In the genomic region with DNA sequence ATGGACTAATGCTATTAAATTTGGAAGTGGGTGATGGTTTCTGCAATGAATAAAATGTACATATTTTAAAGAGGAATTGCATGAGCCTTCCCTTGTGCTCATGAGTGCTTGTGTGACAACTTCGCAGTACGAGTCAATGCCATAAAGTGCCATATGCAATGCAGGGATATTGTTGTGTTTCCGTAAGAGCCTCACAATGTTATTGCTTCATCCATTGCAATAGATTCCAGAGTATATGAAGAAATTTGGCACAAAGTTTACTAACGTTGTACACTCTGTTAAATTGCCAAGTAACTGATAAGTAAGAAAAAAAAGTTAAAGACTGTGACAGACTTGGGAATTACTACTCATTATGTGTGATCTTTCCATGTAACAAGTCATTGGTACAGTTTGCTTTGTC, we compare ENCODE assay signal across 2 cellular contexts.
TF ChIP-seq lines count a peak whose summit lies in the region.

No MANE protein-coding gene starts in this region.

TF ChIP-seq in K562, 482 proteins besides CTCF, POLR2A, EP300 and RAD21:
- TF ChIP-seq NR4A1 (CRISPR knock-in tag; IDR thresholded peaks at IDR 0.05) (no peak), NR4A1 (tag; IDR thresholded peaks at IDR 0.05) (no peak), CEBPG (CRISPR knock-in tag; IDR thresholded peaks at IDR 0.05) (no peak), CEBPG (tag; conservative IDR thresholded peaks at IDR 0.05 in 1 of 2, IDR thresholded peaks at IDR 0.05 in 1 of 2) (peak in 1 of 2 experiments; percentile 58; a peak in 1 of 4 replicates), ESRRA (IDR thresholded peaks at IDR 0.05; ENCODE audit: borderline replicate concordance, low read depth) (no peak), CEBPB (tag; IDR thresholded peaks at IDR 0.05) (peak; percentile 42; the same call in 1 of the 2 replicates), ZNF121 (CRISPR knock-in tag; conservative IDR thresholded peaks at IDR 0.05) (no peak), GATA2 (CRISPR knock-in tag; IDR thresholded peaks at IDR 0.05) (no peak), SMAD4 (CRISPR knock-in tag; conservative IDR thresholded peaks at IDR 0.05) (no peak)

TF ChIP-seq in WTC11, 78 proteins besides CTCF, POLR2A, EP300 and RAD21:
- TF ChIP-seq FOXP1 (CRISPR knock-in tag; IDR thresholded peaks at IDR 0.05; ENCODE audit: borderline replicate concordance): no peak
- TF ChIP-seq MYBL2 (CRISPR knock-in tag; IDR thresholded peaks at IDR 0.05): no peak
- no peak for TF ChIP-seq RELA (CRISPR knock-in tag; IDR thresholded peaks at IDR 0.05; ENCODE audit: borderline replicate concordance)
- TF ChIP-seq, protein P1, sequence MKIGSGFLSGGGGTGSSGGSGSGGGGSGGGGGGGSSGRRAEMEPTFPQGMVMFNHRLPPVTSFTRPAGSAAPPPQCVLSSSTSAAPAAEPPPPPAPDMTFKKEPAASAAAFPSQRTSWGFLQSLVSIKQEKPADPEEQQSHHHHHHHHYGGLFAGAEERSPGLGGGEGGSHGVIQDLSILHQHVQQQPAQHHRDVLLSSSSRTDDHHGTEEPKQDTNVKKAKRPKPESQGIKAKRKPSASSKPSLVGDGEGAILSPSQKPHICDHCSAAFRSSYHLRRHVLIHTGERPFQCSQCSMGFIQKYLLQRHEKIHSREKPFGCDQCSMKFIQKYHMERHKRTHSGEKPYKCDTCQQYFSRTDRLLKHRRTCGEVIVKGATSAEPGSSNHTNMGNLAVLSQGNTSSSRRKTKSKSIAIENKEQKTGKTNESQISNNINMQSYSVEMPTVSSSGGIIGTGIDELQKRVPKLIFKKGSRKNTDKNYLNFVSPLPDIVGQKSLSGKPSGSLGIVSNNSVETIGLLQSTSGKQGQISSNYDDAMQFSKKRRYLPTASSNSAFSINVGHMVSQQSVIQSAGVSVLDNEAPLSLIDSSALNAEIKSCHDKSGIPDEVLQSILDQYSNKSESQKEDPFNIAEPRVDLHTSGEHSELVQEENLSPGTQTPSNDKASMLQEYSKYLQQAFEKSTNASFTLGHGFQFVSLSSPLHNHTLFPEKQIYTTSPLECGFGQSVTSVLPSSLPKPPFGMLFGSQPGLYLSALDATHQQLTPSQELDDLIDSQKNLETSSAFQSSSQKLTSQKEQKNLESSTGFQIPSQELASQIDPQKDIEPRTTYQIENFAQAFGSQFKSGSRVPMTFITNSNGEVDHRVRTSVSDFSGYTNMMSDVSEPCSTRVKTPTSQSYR (CRISPR knock-in tag; IDR thresholded peaks at IDR 0.05): no peak
- TF ChIP-seq HMGA2 (CRISPR knock-in tag; IDR thresholded peaks at IDR 0.05): no peak
- TF ChIP-seq, protein P2, sequence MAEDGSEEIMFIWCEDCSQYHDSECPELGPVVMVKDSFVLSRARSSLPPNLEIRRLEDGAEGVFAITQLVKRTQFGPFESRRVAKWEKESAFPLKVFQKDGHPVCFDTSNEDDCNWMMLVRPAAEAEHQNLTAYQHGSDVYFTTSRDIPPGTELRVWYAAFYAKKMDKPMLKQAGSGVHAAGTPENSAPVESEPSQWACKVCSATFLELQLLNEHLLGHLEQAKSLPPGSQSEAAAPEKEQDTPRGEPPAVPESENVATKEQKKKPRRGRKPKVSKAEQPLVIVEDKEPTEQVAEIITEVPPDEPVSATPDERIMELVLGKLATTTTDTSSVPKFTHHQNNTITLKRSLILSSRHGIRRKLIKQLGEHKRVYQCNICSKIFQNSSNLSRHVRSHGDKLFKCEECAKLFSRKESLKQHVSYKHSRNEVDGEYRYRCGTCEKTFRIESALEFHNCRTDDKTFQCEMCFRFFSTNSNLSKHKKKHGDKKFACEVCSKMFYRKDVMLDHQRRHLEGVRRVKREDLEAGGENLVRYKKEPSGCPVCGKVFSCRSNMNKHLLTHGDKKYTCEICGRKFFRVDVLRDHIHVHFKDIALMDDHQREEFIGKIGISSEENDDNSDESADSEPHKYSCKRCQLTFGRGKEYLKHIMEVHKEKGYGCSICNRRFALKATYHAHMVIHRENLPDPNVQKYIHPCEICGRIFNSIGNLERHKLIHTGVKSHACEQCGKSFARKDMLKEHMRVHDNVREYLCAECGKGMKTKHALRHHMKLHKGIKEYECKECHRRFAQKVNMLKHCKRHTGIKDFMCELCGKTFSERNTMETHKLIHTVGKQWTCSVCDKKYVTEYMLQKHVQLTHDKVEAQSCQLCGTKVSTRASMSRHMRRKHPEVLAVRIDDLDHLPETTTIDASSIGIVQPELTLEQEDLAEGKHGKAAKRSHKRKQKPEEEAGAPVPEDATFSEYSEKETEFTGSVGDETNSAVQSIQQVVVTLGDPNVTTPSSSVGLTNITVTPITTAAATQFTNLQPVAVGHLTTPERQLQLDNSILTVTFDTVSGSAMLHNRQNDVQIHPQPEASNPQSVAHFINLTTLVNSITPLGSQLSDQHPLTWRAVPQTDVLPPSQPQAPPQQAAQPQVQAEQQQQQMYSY (CRISPR knock-in tag; IDR thresholded peaks at IDR 0.05): no peak
- no peak for TF ChIP-seq MXD4 (CRISPR knock-in tag; IDR thresholded peaks at IDR 0.05; ENCODE audit: borderline replicate concordance)
- TF ChIP-seq, protein P3, sequence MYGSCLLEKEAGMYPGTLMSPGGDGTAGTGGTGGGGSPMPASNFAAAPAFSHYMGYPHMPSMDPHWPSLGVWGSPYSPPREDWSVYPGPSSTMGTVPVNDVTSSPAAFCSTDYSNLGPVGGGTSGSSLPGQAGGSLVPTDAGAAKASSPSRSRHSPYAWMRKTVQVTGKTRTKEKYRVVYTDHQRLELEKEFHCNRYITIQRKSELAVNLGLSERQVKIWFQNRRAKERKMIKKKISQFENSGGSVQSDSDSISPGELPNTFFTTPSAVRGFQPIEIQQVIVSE (CRISPR knock-in tag; IDR thresholded peaks at IDR 0.05; ENCODE audit: borderline replicate concordance): no peak
- no peak for TF ChIP-seq ZNF423 (CRISPR knock-in tag; IDR thresholded peaks at IDR 0.05)
- no peak for TF ChIP-seq KAT7 (CRISPR knock-in tag; IDR thresholded peaks at IDR 0.05; ENCODE audit: borderline replicate concordance)
- no peak for TF ChIP-seq SP1 (CRISPR knock-in tag; conservative IDR thresholded peaks at IDR 0.05)
- TF ChIP-seq ZNF138 (CRISPR knock-in tag; conservative IDR thresholded peaks at IDR 0.05): no peak
- TF ChIP-seq ATF1 (CRISPR knock-in tag; IDR thresholded peaks at IDR 0.05): no peak
- TF ChIP-seq ZNF396 (CRISPR knock-in tag; IDR thresholded peaks at IDR 0.05; ENCODE audit: borderline replicate concordance): no peak
- TF ChIP-seq, protein P4, sequence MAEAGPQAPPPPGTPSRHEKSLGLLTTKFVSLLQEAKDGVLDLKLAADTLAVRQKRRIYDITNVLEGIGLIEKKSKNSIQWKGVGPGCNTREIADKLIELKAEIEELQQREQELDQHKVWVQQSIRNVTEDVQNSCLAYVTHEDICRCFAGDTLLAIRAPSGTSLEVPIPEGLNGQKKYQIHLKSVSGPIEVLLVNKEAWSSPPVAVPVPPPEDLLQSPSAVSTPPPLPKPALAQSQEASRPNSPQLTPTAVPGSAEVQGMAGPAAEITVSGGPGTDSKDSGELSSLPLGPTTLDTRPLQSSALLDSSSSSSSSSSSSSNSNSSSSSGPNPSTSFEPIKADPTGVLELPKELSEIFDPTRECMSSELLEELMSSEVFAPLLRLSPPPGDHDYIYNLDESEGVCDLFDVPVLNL (CRISPR knock-in tag; IDR thresholded peaks at IDR 0.05; ENCODE audit: borderline replicate concordance, low read depth): no peak
- TF ChIP-seq ETV6 (CRISPR knock-in tag; IDR thresholded peaks at IDR 0.05): no peak
- TF ChIP-seq, protein P5, sequence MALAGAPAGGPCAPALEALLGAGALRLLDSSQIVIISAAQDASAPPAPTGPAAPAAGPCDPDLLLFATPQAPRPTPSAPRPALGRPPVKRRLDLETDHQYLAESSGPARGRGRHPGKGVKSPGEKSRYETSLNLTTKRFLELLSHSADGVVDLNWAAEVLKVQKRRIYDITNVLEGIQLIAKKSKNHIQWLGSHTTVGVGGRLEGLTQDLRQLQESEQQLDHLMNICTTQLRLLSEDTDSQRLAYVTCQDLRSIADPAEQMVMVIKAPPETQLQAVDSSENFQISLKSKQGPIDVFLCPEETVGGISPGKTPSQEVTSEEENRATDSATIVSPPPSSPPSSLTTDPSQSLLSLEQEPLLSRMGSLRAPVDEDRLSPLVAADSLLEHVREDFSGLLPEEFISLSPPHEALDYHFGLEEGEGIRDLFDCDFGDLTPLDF (CRISPR knock-in tag; IDR thresholded peaks at IDR 0.05): no peak
- no peak for TF ChIP-seq IRF2 (CRISPR knock-in tag; IDR thresholded peaks at IDR 0.05; ENCODE audit: borderline replicate concordance, low read depth)
- TF ChIP-seq GRHL2 (CRISPR knock-in tag; IDR thresholded peaks at IDR 0.05; ENCODE audit: insufficient replicate concordance, severe bottlenecking): no peak
TF ChIP-seq in WTC11: peak in this region for 0.
